ENCODE assay signal across 13 cellular contexts in the genomic region with DNA sequence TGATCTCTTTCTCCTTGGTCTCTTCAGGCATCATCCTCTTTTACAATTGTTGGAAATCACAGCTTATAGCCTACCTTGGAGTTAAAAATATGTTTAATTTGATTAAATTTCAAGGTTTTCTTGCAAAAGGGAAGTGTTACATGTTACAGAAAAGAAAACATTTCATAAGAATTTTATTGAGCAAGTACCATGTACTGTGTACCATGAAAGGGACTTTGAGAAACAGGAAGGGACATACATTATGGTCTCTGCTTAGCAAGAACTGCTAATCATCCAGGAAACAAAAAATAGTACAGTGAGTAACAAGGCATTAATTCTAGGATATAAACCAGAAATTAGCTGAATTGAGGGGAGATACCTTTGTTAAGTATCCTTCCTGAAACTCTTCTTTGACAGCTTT.
"Had no signal": no experiment of that assay in that cellular context is flagged by ENCODE, and none has a peak within 500 bp of the region (broad histone marks: within the 10 kb centered on the region; RNA-seq: fewer than 3 reads in every experiment).

No MANE protein-coding gene starts in this region.

- H3K9me3 ChIP-seq: gastroesophageal sphincter had no signal

- H3K27me3 ChIP-seq: cardiac muscle cell, gastroesophageal sphincter had no signal

- H3K27ac ChIP-seq: cardiac muscle cell, dorsolateral prefrontal cortex, gastroesophageal sphincter had no signal

- H3K4me3 ChIP-seq: cardiac muscle cell, dorsolateral prefrontal cortex, gastroesophageal sphincter had no signal

- H3K4me3 Mint-ChIP-seq: activated naive CD4-positive, alpha-beta T cell treated with anti-CD3 and anti-CD28 coated beads, Interleukin-2, amount 50 U/mL, for 24 hours; activated T-cell treated with anti-CD3 and anti-CD28 coated beads, Interleukin-2, amount 50 U/mL, for 24 hours; endodermal cell; neural crest cell had no signal

- H3K27ac Mint-ChIP-seq: activated naive CD4-positive, alpha-beta T cell treated with anti-CD3 and anti-CD28 coated beads, Interleukin-2, amount 50 U/mL, for 24 hours; activated T-cell treated with anti-CD3 and anti-CD28 coated beads, Interleukin-2, amount 50 U/mL, for 24 hours; endodermal cell had no signal

- ATAC-seq: gastroesophageal sphincter, sciatic nerve had no signal

- H3K27me3 Mint-ChIP-seq: activated naive CD4-positive, alpha-beta T cell treated with anti-CD3 and anti-CD28 coated beads, Interleukin-2, amount 50 U/mL, for 24 hours had no signal

- DNase-seq: activated CD4-positive, alpha-beta T cell treated with anti-CD3 and anti-CD28 coated beads for 1 hour; activated CD4-positive, alpha-beta T cell treated with anti-CD3 and anti-CD28 coated beads, Interleukin-2, amount 50 U/mL, for 48 hours; activated T-cell treated with anti-CD3 and anti-CD28 coated beads, Interleukin-2, amount 50 U/mL, for 24 hours; dorsolateral prefrontal cortex; endodermal cell; islet precursor cell; midbrain; T1000 had no signal

- H3K9me3 Mint-ChIP-seq: activated naive CD4-positive, alpha-beta T cell treated with anti-CD3 and anti-CD28 coated beads, Interleukin-2, amount 50 U/mL, for 24 hours; activated T-cell treated with anti-CD3 and anti-CD28 coated beads, Interleukin-2, amount 50 U/mL, for 24 hours; endodermal cell; neural crest cell had no signal

- H3K36me3 Mint-ChIP-seq: activated naive CD4-positive, alpha-beta T cell treated with anti-CD3 and anti-CD28 coated beads, Interleukin-2, amount 50 U/mL, for 24 hours had no signal

- H3K36me3 ChIP-seq: cardiac muscle cell, gastroesophageal sphincter had no signal
